In genomic region chr22:31661851-31662667, GRCh38 we compare ENCODE assay signal across 8 cellular contexts. TPM values are rescaled to one million over a fixed set of nuclear protein-coding genes. Genes with fewer than 3 reads are reported as not detected.
DNase-seq lines count a peak whose midpoint lies in the region; ATAC-seq and TF ChIP-seq lines count a peak whose summit lies in the region.

Gene PISD (minus strand): TSS chr22:31662215. CDS start chr22:31662208, 7 bp downstream.

- H3K27me3 Mint-ChIP-seq in activated naive CD8-positive, alpha-beta T cell treated with anti-CD3 and anti-CD28 coated beads for 36 hours: no peaks in the 10 kb centered on the region
- H3K27me3 Mint-ChIP-seq in glutamatergic neuron (ENCODE audit: unreplicated experiment): no peaks in the 10 kb centered on the region
- H3K27me3 Mint-ChIP-seq in osteocyte (ENCODE audit: unreplicated experiment): no peaks in the 10 kb centered on the region

- no peaks in the 10 kb centered on the region for H3K9me3 Mint-ChIP-seq in activated naive CD8-positive, alpha-beta T cell treated with anti-CD3 and anti-CD28 coated beads for 36 hours
- H3K9me3 Mint-ChIP-seq in glutamatergic neuron (ENCODE audit: unreplicated experiment) (peaks cover 2% of the 10 kb centered on the region), osteocyte (ENCODE audit: unreplicated experiment) (no peaks in the 10 kb centered on the region)

- H3K9me3 ChIP-seq in thymus (ENCODE audit: control insufficient read depth): no peaks in the 10 kb centered on the region

- H3K4me3 ChIP-seq in GM08714 (ENCODE audit: low read length) (peak within 1 kb of the TSS; percentile 82), thymus (ENCODE audit: low read length) (peak within 1 kb of the TSS; percentile 74)

- H3K4me3 Mint-ChIP-seq in activated naive CD8-positive, alpha-beta T cell treated with anti-CD3 and anti-CD28 coated beads for 36 hours: peak within 1 kb of the TSS; percentile 98
- H3K4me3 Mint-ChIP-seq in glutamatergic neuron (ENCODE audit: unreplicated experiment): peak within 1 kb of the TSS; percentile 100
- peak within 1 kb of the TSS; percentile 99 for H3K4me3 Mint-ChIP-seq in osteocyte (ENCODE audit: unreplicated experiment)

- H3K4me1 Mint-ChIP-seq in activated naive CD8-positive, alpha-beta T cell treated with anti-CD3 and anti-CD28 coated beads for 36 hours: peaks cover 26% of the 10 kb centered on the region
- H3K4me1 Mint-ChIP-seq in glutamatergic neuron (ENCODE audit: low read depth, unreplicated experiment) (peaks cover 7% of the 10 kb centered on the region), osteocyte (ENCODE audit: unreplicated experiment) (peaks cover 21% of the 10 kb centered on the region)

- H3K27me3 ChIP-seq in thymus (ENCODE audit: control insufficient read depth, insufficient read depth): no peaks in the 10 kb centered on the region

- WGBS in thymus: 3% methylated on average over 52 of the region's 52 CpGs

- peak; percentile 86 for ATAC-seq in HG02610 (IDR thresholded peaks at IDR 0.05; ENCODE audit: unreplicated experiment)

- H3K27ac ChIP-seq in thymus (ENCODE audit: low read depth): peak within 1 kb of the TSS; percentile 74

- no peaks in the 10 kb centered on the region for H3K36me3 ChIP-seq in thymus (ENCODE audit: control insufficient read depth, insufficient read depth)

- peak within 1 kb of the TSS; percentile 95 for H3K27ac Mint-ChIP-seq in activated naive CD8-positive, alpha-beta T cell treated with anti-CD3 and anti-CD28 coated beads for 36 hours
- H3K27ac Mint-ChIP-seq in glutamatergic neuron (ENCODE audit: unreplicated experiment) (peak within 1 kb of the TSS; percentile 91), osteocyte (ENCODE audit: unreplicated experiment) (peak within 1 kb of the TSS; percentile 88)

- peak; percentile 95 for DNase-seq in NCI-H1105 (lab: John Stamatoyannopoulos, UW)
- peak; percentile 90 for DNase-seq in SKM-1 treated with dmso at 0.1 percent for 144 hours (lab: John Stamatoyannopoulos, UW; ENCODE audit: unreplicated experiment)
- DNase-seq in activated naive CD8-positive, alpha-beta T cell treated with anti-CD3 and anti-CD28 coated beads for 36 hours: peak; percentile 95
- peak; percentile 96 for DNase-seq in glutamatergic neuron
- DNase-seq in osteocyte (ENCODE audit: extremely low spot score, unreplicated experiment): peak; percentile 97

- TF ChIP-seq CTCF in glutamatergic neuron (IDR thresholded peaks at IDR 0.05; ENCODE audit: partially characterized antibody, unreplicated experiment) (no peak), osteocyte (IDR thresholded peaks at IDR 0.05) (no peak)

- peaks cover 9% of the 10 kb centered on the region for H3K4me1 ChIP-seq in thymus (ENCODE audit: control insufficient read depth, insufficient read depth, low read length)

- peaks cover 5% of the 10 kb centered on the region for H3K36me3 Mint-ChIP-seq in activated naive CD8-positive, alpha-beta T cell treated with anti-CD3 and anti-CD28 coated beads for 36 hours
- no peaks in the 10 kb centered on the region for H3K36me3 Mint-ChIP-seq in glutamatergic neuron (ENCODE audit: unreplicated experiment)
- H3K36me3 Mint-ChIP-seq in osteocyte (ENCODE audit: unreplicated experiment): no peaks in the 10 kb centered on the region

RNA-seq across cellular contexts. Expression of gene PISD, which starts in this region (rescaled TPM):
- 10 to 100 TPM; 43.4 to 45.8 TPM for total RNA-seq in activated naive CD8-positive, alpha-beta T cell treated with anti-CD3 and anti-CD28 coated beads for 36 hours
- 60.9 TPM for total RNA-seq in glutamatergic neuron (ENCODE audit: unreplicated experiment)
- 32.9 and 36.2 TPM in 2 replicates for total RNA-seq in osteocyte
- 31.8 TPM for polyA plus RNA-seq in thymus

Comparison
In these comparisons a context has a peak if more than half of its experiments do, and no peak if none do; other contexts are left out.
1. Peak in every context shown above with its lines: DNase-seq, ATAC-seq, H3K4me3 ChIP-seq and H3K27ac ChIP-seq.